Comparison of ENCODE assay signal across 17 cellular contexts in genomic region chr20:9500121-9500911, GRCh38. TPM values are rescaled to one million over a fixed set of nuclear protein-coding genes. Genes with fewer than 3 reads are reported as not detected.
A peak's percentile ranks its signal among the peaks of the same experiment; 100 is the strongest.
DNase-seq lines count a peak whose midpoint lies in the region; ATAC-seq and TF ChIP-seq lines count a peak whose summit lies in the region.
"Had no signal": no experiment of that assay in that cellular context is flagged by ENCODE, and none has a peak within 500 bp of the region (broad histone marks: within the 10 kb centered on the region; RNA-seq: fewer than 3 reads in every experiment).

No MANE protein-coding gene starts in this region.

- no peaks in the 10 kb centered on the region for H3K27me3 Mint-ChIP-seq in T-helper 17 cell
- H3K27me3 Mint-ChIP-seq: CD8-positive, alpha-beta memory T cell had no signal

- peak; percentile 84 for ATAC-seq in GM18519 (IDR thresholded peaks at IDR 0.05; ENCODE audit: low FRiP score, unreplicated experiment)
- peak; percentile 76 for ATAC-seq in GM21717 (IDR thresholded peaks at IDR 0.05; ENCODE audit: unreplicated experiment)
- peak; percentile 46 to 51 for ATAC-seq in lower lobe of right lung
- no peak for ATAC-seq in T-helper 17 cell
- ATAC-seq: activated CD8-positive, alpha-beta T cell treated with anti-CD3 and anti-CD28 coated beads, Interleukin-2, amount 10 ng/mL, durations not matched to agents 7 days and 5 days; activated naive CD4-positive, alpha-beta T cell treated with anti-CD3 and anti-CD28 coated beads, Interleukin-2, amount 50 U/mL, for 72 hours had no signal

- H3K27me3 ChIP-seq in lower lobe of right lung (ENCODE audit: low read depth), result peaks cover 6% of the 10 kb centered on the region
- H3K27me3 ChIP-seq: pancreas had no signal

- no peak overlapping the region for H3K27ac ChIP-seq in lower lobe of right lung
- H3K27ac ChIP-seq: colonic mucosa, left ventricle myocardium inferior, pancreas had no signal

- no peaks in the 10 kb centered on the region for H3K36me3 Mint-ChIP-seq in T-helper 17 cell (ENCODE audit: low read depth)
- H3K36me3 Mint-ChIP-seq: CD8-positive, alpha-beta memory T cell had no signal

- intact Hi-C loops in lower lobe of right lung (cut with DNase I), result no loop called here

- peaks cover 6% of the 10 kb centered on the region for H3K4me1 ChIP-seq in lower lobe of right lung
- H3K4me1 ChIP-seq: colonic mucosa, left ventricle myocardium inferior, pancreas had no signal

- no peak overlapping the region for H3K27ac Mint-ChIP-seq in T-helper 17 cell
- H3K27ac Mint-ChIP-seq: activated CD8-positive, alpha-beta T cell treated with anti-CD3 and anti-CD28 coated beads, Interleukin-2, amount 10 ng/mL, durations not matched to agents 7 days and 5 days; activated naive CD4-positive, alpha-beta T cell treated with anti-CD3 and anti-CD28 coated beads, Interleukin-2, amount 50 U/mL, for 72 hours; CD8-positive, alpha-beta memory T cell had no signal

- no peaks in the 10 kb centered on the region for H3K9me3 ChIP-seq in lower lobe of right lung
- H3K9me3 ChIP-seq in T-helper 17 cell (ENCODE audit: control insufficient read depth, low read length, poor library complexity, severe bottlenecking), result peaks cover 3% of the 10 kb centered on the region
- H3K9me3 ChIP-seq: colonic mucosa, left ventricle myocardium inferior, pancreas had no signal

- no peaks in the 10 kb centered on the region for H3K4me1 Mint-ChIP-seq in T-helper 17 cell
- H3K4me1 Mint-ChIP-seq: CD8-positive, alpha-beta memory T cell had no signal

- DNase-seq in MV-4-11 (lab: John Stamatoyannopoulos, UW) (peak; percentile 93), lower lobe of right lung (no peak), T-helper 17 cell (no peak), cerebellar cortex (ENCODE audit: low spot score) (no peak), NCI-H1105 treated with DMSO at 0.1 percent for 48 hours (lab: John Stamatoyannopoulos, UW) (no peak), T-helper 1 cell (no peak)
- DNase-seq: activated CD8-positive, alpha-beta T cell treated with anti-CD3 and anti-CD28 coated beads, Interleukin-2, amount 10 ng/mL, durations not matched to agents 7 days and 5 days; CD8-positive, alpha-beta memory T cell; colonic mucosa; left ventricle myocardium inferior; NCI-H510A treated with DMSO at 0.1 percent for 48 hours; pancreas; stimulated activated CD4-positive, alpha-beta T cell treated with anti-CD3 and anti-CD28 coated beads, Interleukin-4, amount 100 ng/mL, for 1 hour had no signal

- no peak overlapping the region for H3K4me3 Mint-ChIP-seq in T-helper 17 cell
- H3K4me3 Mint-ChIP-seq: activated CD8-positive, alpha-beta T cell treated with anti-CD3 and anti-CD28 coated beads, Interleukin-2, amount 10 ng/mL, durations not matched to agents 7 days and 5 days; CD8-positive, alpha-beta memory T cell had no signal

- no peak for TF ChIP-seq CTCF in lower lobe of right lung (IDR thresholded peaks at IDR 0.05)

- no peaks in the 10 kb centered on the region for H3K36me3 ChIP-seq in lower lobe of right lung
- H3K36me3 ChIP-seq: colonic mucosa, left ventricle myocardium inferior, pancreas had no signal

- no peak overlapping the region for H3K4me3 ChIP-seq in lower lobe of right lung
- H3K4me3 ChIP-seq: colonic mucosa, left ventricle myocardium inferior, pancreas had no signal

RNA-seq across cellular contexts. Expression of gene LAMP5, which starts 14.1 kb away (rescaled TPM):
- 0.41 TPM for total RNA-seq in lower lobe of right lung
- total RNA-seq in T-helper 17 cell, result 1 to 10 TPM in 1 of 2 donors, not detected in 1; 1.0 TPM
- total RNA-seq: activated CD8-positive, alpha-beta T cell treated with anti-CD3 and anti-CD28 coated beads, Interleukin-2, amount 10 ng/mL, durations not matched to agents 7 days and 5 days; activated naive CD4-positive, alpha-beta T cell treated with anti-CD3 and anti-CD28 coated beads, Interleukin-2, amount 50 U/mL, for 72 hours; CD8-positive, alpha-beta memory T cell; fibroblast of villous mesenchyme; left ventricle myocardium inferior had no signal
